ENCODE assay signal across 9 cellular contexts in the genomic region with DNA sequence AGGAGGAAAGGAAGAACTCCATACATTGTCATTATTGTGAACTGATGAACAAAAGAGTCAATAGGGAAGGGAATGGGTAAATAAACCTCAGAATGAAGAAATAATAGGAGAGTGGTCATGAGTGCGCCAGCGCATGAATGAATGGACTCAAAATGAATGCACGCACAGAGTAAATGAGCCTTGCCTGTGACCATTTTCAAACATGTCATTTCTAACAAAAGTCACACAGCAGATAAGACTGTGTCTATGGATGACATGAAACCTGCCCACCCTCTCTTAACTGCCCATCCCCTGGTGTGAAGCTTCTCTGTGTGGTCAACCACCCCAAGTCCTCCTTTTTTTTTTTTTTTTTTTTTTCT.
DNase-seq lines count a peak whose midpoint lies in the region; ATAC-seq, FAIRE-seq and TF ChIP-seq lines count a peak whose summit lies in the region.
"Had no signal": no experiment of that assay in that cellular context is flagged by ENCODE, and none has a peak within 500 bp of the region (broad histone marks: within the 10 kb centered on the region; RNA-seq: fewer than 3 reads in every experiment).

No MANE protein-coding gene starts in this region.

- intact Hi-C loops in Calu3 (cut with micrococcal nuclease; ENCODE audit: unreplicated experiment), result loop anchor here (5.0 kb wide), 1 partner anchor 250 kb away; no protein-coding TSS in a partner anchor

- H3K36me3 ChIP-seq in SJCRH30, result no peaks in the 10 kb centered on the region

- FAIRE-seq in RCC 7860 (lab: Jason Lieb, UNC), result no peak

- no TSS peak for BruUV-seq in Calu3 (replicated peaks; lab: Mats Ljungman, UMichigan)

- DNase-seq in Calu3, result no peak
- DNase-seq in memory B cell (ENCODE audit: low spot score in 2 of 2), result no peak
- no peak for DNase-seq in NOMO-1 (lab: John Stamatoyannopoulos, UW; ENCODE audit: unreplicated experiment in 2 of 2)
- DNase-seq in SJCRH30, result no peak
- DNase-seq in RCC 7860 (ENCODE audit: low spot score), result no peak
- DNase-seq: NCI-H69 had no signal

- no peaks in the 10 kb centered on the region for H3K4me1 ChIP-seq in SJCRH30

- no peak for TF ChIP-seq CTCF in Calu3 (IDR thresholded peaks at IDR 0.05; ENCODE audit: unreplicated experiment)

- H3K4me3 Mint-ChIP-seq in Calu3 (ENCODE audit: low read depth, unreplicated experiment) (peak overlapping the region; percentile 76), IgD-negative memory B cell (peak overlapping the region; percentile 66 to 97 (median 88)), memory B cell (peak overlapping the region; percentile 86)

- H3K27ac Mint-ChIP-seq in Calu3 (ENCODE audit: unreplicated experiment) (no peak overlapping the region), IgD-negative memory B cell (no peak overlapping the region), memory B cell (no peak overlapping the region)

- H3K27ac ChIP-seq in SJCRH30, result no peak overlapping the region

- H3K36me3 Mint-ChIP-seq in Calu3 (ENCODE audit: insufficient read depth, unreplicated experiment), result peaks cover 6% of the 10 kb centered on the region
- peaks cover 3% of the 10 kb centered on the region for H3K36me3 Mint-ChIP-seq in IgD-negative memory B cell
- H3K36me3 Mint-ChIP-seq in memory B cell, result no peaks in the 10 kb centered on the region

- ATAC-seq in GM21515 (IDR thresholded peaks at IDR 0.05; ENCODE audit: unreplicated experiment) (peak; percentile 12), memory B cell (ENCODE audit: low read depth) (no peak), HG03097 (IDR thresholded peaks at IDR 0.05; ENCODE audit: low FRiP score, unreplicated experiment) (no peak)

- no peak overlapping the region for H3K4me3 ChIP-seq in SJCRH30

- H3K27me3 Mint-ChIP-seq in Calu3 (ENCODE audit: unreplicated experiment), result peaks cover 73% of the 10 kb centered on the region
- H3K27me3 Mint-ChIP-seq in IgD-negative memory B cell, result peaks cover 23% of the 10 kb centered on the region
- H3K27me3 Mint-ChIP-seq in memory B cell, result peaks cover 20% of the 10 kb centered on the region

- H3K4me1 Mint-ChIP-seq in Calu3 (ENCODE audit: low read depth, unreplicated experiment) (peaks cover 8% of the 10 kb centered on the region), IgD-negative memory B cell (peaks cover 3 to 6% (median 6%) of the 10 kb centered on the region in 3 donors), memory B cell (peaks cover 7% of the 10 kb centered on the region)

- no peaks in the 10 kb centered on the region for H3K9me3 ChIP-seq in SJCRH30 (replicated peaks)

- CTCF ChIA-PET in Calu3 (lab: Charles Lee), result no interaction called here

- no peaks in the 10 kb centered on the region for H3K9me3 Mint-ChIP-seq in Calu3 (ENCODE audit: low read depth, unreplicated experiment)
- H3K9me3 Mint-ChIP-seq in IgD-negative memory B cell, result no peaks in the 10 kb centered on the region
- H3K9me3 Mint-ChIP-seq in memory B cell, result no peaks in the 10 kb centered on the region

- H3K27me3 ChIP-seq in SJCRH30, result no peaks in the 10 kb centered on the region
